ENCODE assay signal across 12 cellular contexts in the genomic region with DNA sequence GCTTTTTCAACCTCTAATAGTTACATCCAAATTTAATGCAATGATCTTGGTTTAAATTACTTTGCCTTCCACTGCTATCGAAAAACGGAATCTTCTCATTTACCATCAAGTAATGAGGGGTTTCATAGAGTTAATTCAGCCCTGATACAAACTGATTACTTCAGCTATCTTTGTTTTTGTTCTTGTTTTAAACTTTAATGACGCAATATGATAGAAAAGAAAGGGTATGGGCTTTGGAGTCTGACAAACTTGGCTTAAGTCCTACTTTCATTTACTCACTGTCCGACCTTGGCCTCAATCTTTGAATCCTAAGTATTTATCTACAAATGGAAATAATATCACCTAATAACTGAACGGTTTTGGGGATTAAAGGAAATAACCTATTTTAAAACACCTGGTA. TPM values are rescaled to one million over a fixed set of nuclear protein-coding genes. Genes with fewer than 3 reads are reported as not detected.
DNase-seq lines count a peak whose midpoint lies in the region; ATAC-seq, FAIRE-seq and TF ChIP-seq lines count a peak whose summit lies in the region.
"Had no signal": no experiment of that assay in that cellular context is flagged by ENCODE, and none has a peak within 500 bp of the region (broad histone marks: within the 10 kb centered on the region; RNA-seq: fewer than 3 reads in every experiment).

No MANE protein-coding gene starts in this region.

- H3K4me2 ChIP-seq in K562 (ENCODE audit: insufficient read depth, low read length): no peak overlapping the region

- peaks cover 14% of the 10 kb centered on the region for H3K36me3 Mint-ChIP-seq in activated CD4-positive, alpha-beta T cell treated with anti-CD3 and anti-CD28 coated beads for 36 hours (ENCODE audit: low read depth)

- 94% methylated on average over 5 of the region's 5 CpGs for WGBS in K562 (ENCODE audit: insufficient coverage, low coverage, missing lambda C conversion rate)
- 38% methylated on average over 5 of the region's 5 CpGs for WGBS in liver

- intact Hi-C loops in K562 (cut with micrococcal nuclease): no loop called here
- intact Hi-C loops in activated CD4-positive, alpha-beta T cell treated with anti-CD3 and anti-CD28 coated beads for 36 hours (cut with DNase I, micrococcal nuclease): no loop called here

- no peaks in the 10 kb centered on the region for H3K27me3 Mint-ChIP-seq in activated CD4-positive, alpha-beta T cell treated with anti-CD3 and anti-CD28 coated beads for 36 hours
- H3K27me3 Mint-ChIP-seq: activated CD4-positive, alpha-beta T cell treated with anti-CD3 and anti-CD28 coated beads, Interleukin-2, amount 10 ng/mL, durations not matched to agents 7 days and 5 days had no signal

- H4K20me1 ChIP-seq in K562 (replicated peaks; ENCODE audit: control insufficient read depth, insufficient read depth, low read length): no peaks in the 10 kb centered on the region

- BruUV-seq in K562 (replicated peaks; lab: Mats Ljungman, UMichigan): no TSS peak

- no peak for ATAC-seq in K562
- no peak for ATAC-seq in activated CD4-positive, alpha-beta T cell treated with anti-CD3 and anti-CD28 coated beads for 36 hours

- no peak for TF ChIP-seq POLR2A in K562 (conservative IDR thresholded peaks at IDR 0.05)

- no peak overlapping the region for H3K27ac ChIP-seq in K562 (ENCODE audit: extremely low read depth, low read depth, low read length)
- peak overlapping the region; percentile 44 to 82 for H3K27ac ChIP-seq in liver (ENCODE audit: low read depth in 1 of 2, low read length in 2 of 2)
- peak overlapping the region; percentile 7 for H3K27ac ChIP-seq in subcutaneous abdominal adipose tissue (ENCODE audit: low read depth, low read length)
- no peak overlapping the region for H3K27ac ChIP-seq in substantia nigra (ENCODE audit: low read depth, low read length, poor library complexity, severe bottlenecking)

- TF ChIP-seq CTCF in K562 (IDR thresholded peaks at IDR 0.05 in 2 of 3, conservative IDR thresholded peaks at IDR 0.05 in 1 of 3; ENCODE audit: insufficient read depth in 2 of 3, low read depth in 1 of 3, low read length in 3 of 3) (no peak), liver (IDR thresholded peaks at IDR 0.05; ENCODE audit: low read depth, low read length, missing input control) (no peak)

- H3K36me3 ChIP-seq in K562 (ENCODE audit: control insufficient read depth, insufficient read depth, low read length): peaks cover 35% of the 10 kb centered on the region; the same call in 2 of the 3 replicates
- H3K36me3 ChIP-seq in liver (ENCODE audit: control insufficient read depth in 4 of 4, insufficient read depth in 3 of 4, low read depth in 1 of 4, low read length in 3 of 4): peaks cover 0 to 2% (median 1%) of the 10 kb centered on the region in 4 donors
- H3K36me3 ChIP-seq in subcutaneous abdominal adipose tissue (ENCODE audit: control insufficient read depth in 5 of 5, insufficient read depth in 5 of 5, low read length in 5 of 5): peaks cover 0 to 11% (median 4%) of the 10 kb centered on the region in 5 donors
- H3K36me3 ChIP-seq in H7 (replicated peaks; ENCODE audit: control insufficient read depth, insufficient read depth, low read length): no peaks in the 10 kb centered on the region

- DNase-seq in LHCN-M2 (ENCODE audit: low read depth) (peak; percentile 30), K562 (ENCODE audit: extremely low read depth in 1 of 4, low spot score in 3 of 4) (no peak), NCI-H446 treated with DMSO at 0.1 percent for 48 hours (lab: John Stamatoyannopoulos, UW) (no peak), substantia nigra (lab: John Stamatoyannopoulos, UW) (no peak), H7 (no peak)
- DNase-seq in activated CD4-positive, alpha-beta T cell treated with anti-CD3 and anti-CD28 coated beads for 36 hours: no peak
- DNase-seq: activated CD4-positive, alpha-beta T cell treated with anti-CD3 and anti-CD28 coated beads, Interleukin-2, amount 10 ng/mL, durations not matched to agents 7 days and 5 days; activated gamma-delta T cell; SJCRH30 had no signal

- no peak overlapping the region for H3K27ac Mint-ChIP-seq in activated CD4-positive, alpha-beta T cell treated with anti-CD3 and anti-CD28 coated beads for 36 hours
- H3K27ac Mint-ChIP-seq: activated CD4-positive, alpha-beta T cell treated with anti-CD3 and anti-CD28 coated beads, Interleukin-2, amount 10 ng/mL, durations not matched to agents 7 days and 5 days had no signal

- H3K9me3 ChIP-seq in K562 (replicated peaks; ENCODE audit: control insufficient read depth, insufficient read depth, low read depth, low read length) (no peaks in the 10 kb centered on the region), liver (ENCODE audit: control insufficient read depth in 4 of 4, low read length in 3 of 4) (no peaks in the 10 kb centered on the region), subcutaneous abdominal adipose tissue (ENCODE audit: control insufficient read depth in 5 of 5, low read length in 5 of 5) (no peaks in the 10 kb centered on the region)
- H3K9me3 ChIP-seq: SJCRH30 had no signal

- no peaks in the 10 kb centered on the region for H3K9me1 ChIP-seq in K562 (ENCODE audit: control insufficient read depth, insufficient read depth, low read length)

- in situ Hi-C loops in K562 (cut with MboI): no loop called here

- CTCF ChIA-PET in K562 (lab: Yijun Ruan, JAX; ENCODE audit: low intra/inter-chr PET ratio): no interaction called here
- CTCF ChIA-PET in activated CD4-positive, alpha-beta T cell treated with anti-CD3 and anti-CD28 coated beads for 36 hours (lab: Charles Lee): interaction anchor here (1.4 kb wide), 1 partner anchor 16 kb away, joined by 7 read pairs; the partner anchor contains the start of gene ADAM17

- H3K4me1 ChIP-seq in K562 (replicated peaks in 1 of 2; ENCODE audit: control insufficient read depth in 2 of 2, insufficient read depth in 2 of 2, low read length in 2 of 2): no peaks in the 10 kb centered on the region
- peaks cover 0 to 8% (median 1%) of the 10 kb centered on the region in 4 donors for H3K4me1 ChIP-seq in liver (ENCODE audit: control insufficient read depth in 4 of 4, insufficient read depth in 4 of 4, low read length in 3 of 4)
- peaks cover 0 to 22% (median 16%) of the 10 kb centered on the region in 5 donors for H3K4me1 ChIP-seq in subcutaneous abdominal adipose tissue (ENCODE audit: control insufficient read depth in 5 of 5, insufficient read depth in 5 of 5, low read length in 5 of 5)

- H2AFZ ChIP-seq in K562 (ENCODE audit: low read depth, low read length): no peak overlapping the region

- H3K4me3 Mint-ChIP-seq in activated CD4-positive, alpha-beta T cell treated with anti-CD3 and anti-CD28 coated beads for 36 hours: no peak overlapping the region
- H3K4me3 Mint-ChIP-seq: activated CD4-positive, alpha-beta T cell treated with anti-CD3 and anti-CD28 coated beads, Interleukin-2, amount 10 ng/mL, durations not matched to agents 7 days and 5 days had no signal

- peaks cover 40% of the 10 kb centered on the region for H3K4me1 Mint-ChIP-seq in activated CD4-positive, alpha-beta T cell treated with anti-CD3 and anti-CD28 coated beads for 36 hours

- no peak for TF ChIP-seq EP300 in K562 (IDR thresholded peaks at IDR 0.05; ENCODE audit: low read length)

- peaks cover 30% of the 10 kb centered on the region for H3K79me2 ChIP-seq in K562 (ENCODE audit: control insufficient read depth, insufficient read depth, low read length)

- H3K4me3 ChIP-seq in K562: no peak overlapping the region
- H3K4me3 ChIP-seq in liver (ENCODE audit: low read depth in 1 of 3, low read length in 3 of 3): no peak overlapping the region
- no peak overlapping the region for H3K4me3 ChIP-seq in subcutaneous abdominal adipose tissue (ENCODE audit: low read depth in 1 of 5, low read length in 5 of 5)
- no peak overlapping the region for H3K4me3 ChIP-seq in H7 (ENCODE audit: insufficient read depth, low read depth, low read length)
- H3K4me3 ChIP-seq: SJCRH30 had no signal

- H3K9ac ChIP-seq in K562 (ENCODE audit: insufficient read depth in 1 of 2, low read depth in 2 of 2, low read length in 2 of 2): no peak overlapping the region
- peak overlapping the region in 1 of 2 donors; percentile 33 for H3K9ac ChIP-seq in liver (ENCODE audit: low read depth in 1 of 2, low read length in 2 of 2)
- H3K9ac ChIP-seq in subcutaneous abdominal adipose tissue (ENCODE audit: low read length in 5 of 5): no peak overlapping the region

- FAIRE-seq in K562 (lab: Jason Lieb, UNC): no peak
- FAIRE-seq: HTR-8/SVneo had no signal

- H3K9me3 Mint-ChIP-seq in activated CD4-positive, alpha-beta T cell treated with anti-CD3 and anti-CD28 coated beads for 36 hours (ENCODE audit: low read depth): no peaks in the 10 kb centered on the region
- H3K9me3 Mint-ChIP-seq: activated CD4-positive, alpha-beta T cell treated with anti-CD3 and anti-CD28 coated beads, Interleukin-2, amount 10 ng/mL, durations not matched to agents 7 days and 5 days had no signal

- POLR2A ChIA-PET in K562 (lab: Yijun Ruan, JAX): interaction anchor here (0.7 to 2.8 kb wide), 6 partner anchors 8 to 103 kb away, joined by 3 to 9 read pairs (median 3); partner anchors contain the start of gene ADAM17
- POLR2A ChIA-PET in activated CD4-positive, alpha-beta T cell treated with anti-CD3 and anti-CD28 coated beads for 36 hours (lab: Charles Lee): interaction anchor here (1.0 to 1.2 kb wide), 2 partner anchors 11 to 116 kb away, joined by 4 to 5 read pairs; no protein-coding TSS in a partner anchor

- H3K27me3 ChIP-seq in K562 (ENCODE audit: control insufficient read depth in 2 of 2, insufficient read depth in 2 of 2, low read length in 2 of 2) (no peaks in the 10 kb centered on the region), liver (ENCODE audit: control insufficient read depth in 4 of 4, insufficient read depth in 4 of 4, low read length in 3 of 4) (no peaks in the 10 kb centered on the region), subcutaneous abdominal adipose tissue (ENCODE audit: control insufficient read depth in 5 of 5, insufficient read depth in 4 of 5, low read length in 5 of 5) (no peaks in the 10 kb centered on the region), H7 (ENCODE audit: control insufficient read depth, insufficient read depth, low read length) (no peaks in the 10 kb centered on the region)
- H3K27me3 ChIP-seq: SJCRH30 had no signal

- TF ChIP-seq RAD21 in K562 (CRISPR knock-in tag; conservative IDR thresholded peaks at IDR 0.05 in 1 of 2, IDR thresholded peaks at IDR 0.05 in 1 of 2): no peak
- TF ChIP-seq RAD21 in liver (IDR thresholded peaks at IDR 0.05): no peak

RNA-seq across cellular contexts. Expression of gene ADAM17, which starts 16.1 kb away (rescaled TPM):
- 21.2 and 25.2 TPM in 2 replicates for total RNA-seq in LHCN-M2 (2014; rRNA removed)
- polyA plus RNA-seq in LHCN-M2 (2012): 14.9 TPM
- 65.9 and 125 TPM in 2 replicates for total RNA-seq in K562 (2011; cell fraction: chromatin; rRNA removed; ENCODE audit: low replicate concordance)
- total RNA-seq in K562 (2011; cell fraction: nucleolus; rRNA removed): 40.0 and 49.9 TPM in 2 replicates
- 73.1 and 114 TPM in 2 replicates for total RNA-seq in K562 (2011; cell fraction: nucleoplasm; rRNA removed)
- 19.0 and 19.6 TPM in 2 replicates for total RNA-seq in K562 (2014; rRNA removed)
- 28.1 and 33.7 TPM in 2 replicates for total RNA-seq in K562 (2014; rRNA removed; fragmentation: Illumina TruSeq; extraction: Trizol)
- 27.1 and 28.5 TPM in 2 replicates for total RNA-seq in K562 (2015; rRNA removed; fragmentation: Illumina TruSeq; extraction: Trizol)
- total RNA-seq in K562 (2021): 27.9 and 30.0 TPM in 2 replicates
- polyA plus RNA-seq in K562 (2011; rRNA removed): 11.8 and 12.8 TPM in 2 replicates
- 3.0 and 5.7 TPM in 2 replicates for polyA plus RNA-seq in K562 (2011; cell fraction: cytosol; rRNA removed)
- 13.6 and 15.4 TPM in 2 replicates for polyA plus RNA-seq in K562 (2011; cell fraction: nucleus; rRNA removed)
- polyA plus RNA-seq in K562 (2012): 21.8 and 24.0 TPM in 2 replicates
- polyA plus RNA-seq in K562 (2014; fragmentation: Illumina TruSeq; extraction: Trizol): 21.5 and 22.1 TPM in 2 replicates
- 1 to 10 TPM; 5.8 to 7.8 TPM for polyA plus RNA-seq in K562 (2014; fragmentation: Nextera tagmentation; extraction: Ambion mirVana)
- polyA plus RNA-seq in K562 (2014; rRNA removed): 15.2 and 16.4 TPM in 2 replicates
- polyA minus RNA-seq in K562 (2011; rRNA and poly(A)+ RNA removed): 41.0 and 44.7 TPM in 2 replicates
- polyA minus RNA-seq in K562 (2011; cell fraction: cytosol; rRNA and poly(A)+ RNA removed): 9.7 and 12.0 TPM in 2 replicates
- 13.3 and 27.4 TPM in 2 replicates for polyA minus RNA-seq in K562 (2011; cell fraction: nucleus; rRNA and poly(A)+ RNA removed)
- 10 to 100 TPM; 12.6 to 14.1 TPM for total RNA-seq in liver
- 1 to 10 TPM; 3.3 TPM for polyA plus RNA-seq in liver
- total RNA-seq in H7 (2014; rRNA removed; shearing (Covaris generic)): 21.2 and 21.9 TPM in 2 replicates
- 10 to 100 TPM; 20.2 to 23.1 TPM for total RNA-seq in activated CD4-positive, alpha-beta T cell treated with anti-CD3 and anti-CD28 coated beads for 36 hours

Comparison
In these comparisons a context has a peak if more than half of its experiments do, and no peak if none do; other contexts are left out.
1. H3K27ac ChIP-seq: peak in liver (2 of 2) and subcutaneous abdominal adipose tissue (single experiment); none in K562 (single experiment) and substantia nigra (single experiment).